1 cellular context compared by ENCODE assay signal in genomic region chr1:109263597-109264378, GRCh38.
TF ChIP-seq lines count a peak whose summit lies in the region.

No MANE protein-coding gene starts in this region.

TF ChIP-seq in HepG2, 621 proteins besides CTCF, POLR2A, EP300 and RAD21 (continued from another document and continues in another):
- TF ChIP-seq, protein P1, sequence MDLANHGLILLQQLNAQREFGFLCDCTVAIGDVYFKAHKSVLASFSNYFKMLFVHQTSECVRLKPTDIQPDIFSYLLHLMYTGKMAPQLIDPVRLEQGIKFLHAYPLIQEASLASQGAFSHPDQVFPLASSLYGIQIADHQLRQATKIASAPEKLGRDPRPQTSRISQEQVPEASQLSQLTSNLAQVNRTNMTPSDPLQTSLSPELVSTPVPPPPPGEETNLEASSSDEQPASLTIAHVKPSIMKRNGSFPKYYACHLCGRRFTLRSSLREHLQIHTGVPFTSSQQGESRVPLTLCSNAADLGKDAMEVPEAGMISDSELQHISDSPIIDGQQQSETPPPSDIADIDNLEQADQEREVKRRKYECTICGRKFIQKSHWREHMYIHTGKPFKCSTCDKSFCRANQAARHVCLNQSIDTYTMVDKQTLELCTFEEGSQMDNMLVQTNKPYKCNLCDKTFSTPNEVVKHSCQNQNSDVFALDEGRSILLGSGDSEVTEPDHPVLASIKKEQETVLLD (CRISPR knock-in tag; IDR thresholded peaks at IDR 0.05; ENCODE audit: low read depth) = no peak; the same call in 1 of the 2 replicates
- TF ChIP-seq ZNF432 (CRISPR knock-in tag; IDR thresholded peaks at IDR 0.05; ENCODE audit: borderline replicate concordance) (no peak), DRAP1 (CRISPR knock-in tag; IDR thresholded peaks at IDR 0.05) (peak; percentile 65; the same call in 1 of the 2 replicates), ATRX (CRISPR knock-in tag; IDR thresholded peaks at IDR 0.05; ENCODE audit: borderline replicate concordance) (no peak), MXD4 (CRISPR knock-in tag; IDR thresholded peaks at IDR 0.05) (peak; percentile 53; the same call in 1 of the 2 replicates), NR0B2 (CRISPR knock-in tag; IDR thresholded peaks at IDR 0.05) (no peak), ZNF33A (CRISPR knock-in tag; IDR thresholded peaks at IDR 0.05; ENCODE audit: borderline replicate concordance) (no peak), ZNF556 (CRISPR knock-in tag; IDR thresholded peaks at IDR 0.05; ENCODE audit: borderline replicate concordance) (peak; percentile 94), GABPB1 (CRISPR knock-in tag; IDR thresholded peaks at IDR 0.05) (peak; percentile 75), EED (CRISPR knock-in tag; IDR thresholded peaks at IDR 0.05) (no peak), ARID4A (CRISPR knock-in tag; IDR thresholded peaks at IDR 0.05; ENCODE audit: borderline replicate concordance) (peak; percentile 69; the same call in 1 of the 2 replicates), ZNF816 (CRISPR knock-in tag; IDR thresholded peaks at IDR 0.05; ENCODE audit: borderline replicate concordance) (no peak), ARNT (IDR thresholded peaks at IDR 0.05) (no peak), ZNF7 (CRISPR knock-in tag; IDR thresholded peaks at IDR 0.05) (no peak), ZNF207 (IDR thresholded peaks at IDR 0.05; ENCODE audit: borderline replicate concordance) (no peak), SMAD1 (CRISPR knock-in tag; IDR thresholded peaks at IDR 0.05; ENCODE audit: borderline replicate concordance, low read depth) (no peak; the same call in 1 of the 2 replicates), ZNF20 (CRISPR knock-in tag; IDR thresholded peaks at IDR 0.05) (no peak), ZNF839 (CRISPR knock-in tag; IDR thresholded peaks at IDR 0.05; ENCODE audit: borderline replicate concordance) (no peak), NR2C2 (CRISPR knock-in tag; IDR thresholded peaks at IDR 0.05; ENCODE audit: borderline replicate concordance) (peak; percentile 59; the same call in 1 of the 2 replicates), ZMYM2 (CRISPR knock-in tag; IDR thresholded peaks at IDR 0.05) (no peak), ZNF30 (CRISPR knock-in tag; IDR thresholded peaks at IDR 0.05) (no peak), ARNT2 (CRISPR knock-in tag; IDR thresholded peaks at IDR 0.05; ENCODE audit: low read depth) (peak; percentile 90), SMC3 (IDR thresholded peaks at IDR 0.05; ENCODE audit: low read length) (peak; percentile 88), ZNF615 (CRISPR knock-in tag; IDR thresholded peaks at IDR 0.05; ENCODE audit: borderline replicate concordance) (no peak; the same call in 1 of the 2 replicates), MTA3 (CRISPR knock-in tag; IDR thresholded peaks at IDR 0.05) (no peak), ZKSCAN5 (CRISPR knock-in tag; IDR thresholded peaks at IDR 0.05) (no peak), SNAPC2 (CRISPR knock-in tag; IDR thresholded peaks at IDR 0.05) (no peak), PATZ1 (CRISPR knock-in tag; IDR thresholded peaks at IDR 0.05) (peak; percentile 71), ZNF296 (CRISPR knock-in tag; conservative IDR thresholded peaks at IDR 0.05) (peak; percentile 100), HOXA7 (CRISPR knock-in tag; IDR thresholded peaks at IDR 0.05) (no peak)
- TF ChIP-seq, protein P2, sequence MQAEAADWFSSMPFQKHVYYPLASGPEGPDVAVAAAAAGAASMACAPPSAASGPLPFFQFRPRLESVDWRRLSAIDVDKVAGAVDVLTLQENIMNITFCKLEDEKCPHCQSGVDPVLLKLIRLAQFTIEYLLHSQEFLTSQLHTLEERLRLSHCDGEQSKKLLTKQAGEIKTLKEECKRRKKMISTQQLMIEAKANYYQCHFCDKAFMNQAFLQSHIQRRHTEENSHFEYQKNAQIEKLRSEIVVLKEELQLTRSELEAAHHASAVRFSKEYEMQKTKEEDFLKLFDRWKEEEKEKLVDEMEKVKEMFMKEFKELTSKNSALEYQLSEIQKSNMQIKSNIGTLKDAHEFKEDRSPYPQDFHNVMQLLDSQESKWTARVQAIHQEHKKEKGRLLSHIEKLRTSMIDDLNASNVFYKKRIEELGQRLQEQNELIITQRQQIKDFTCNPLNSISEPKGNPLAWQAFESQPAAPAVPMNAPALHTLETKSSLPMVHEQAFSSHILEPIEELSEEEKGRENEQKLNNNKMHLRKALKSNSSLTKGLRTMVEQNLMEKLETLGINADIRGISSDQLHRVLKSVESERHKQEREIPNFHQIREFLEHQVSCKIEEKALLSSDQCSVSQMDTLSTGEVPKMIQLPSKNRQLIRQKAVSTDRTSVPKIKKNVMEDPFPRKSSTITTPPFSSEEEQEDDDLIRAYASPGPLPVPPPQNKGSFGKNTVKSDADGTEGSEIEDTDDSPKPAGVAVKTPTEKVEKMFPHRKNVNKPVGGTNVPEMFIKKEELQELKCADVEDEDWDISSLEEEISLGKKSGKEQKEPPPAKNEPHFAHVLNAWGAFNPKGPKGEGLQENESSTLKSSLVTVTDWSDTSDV (CRISPR knock-in tag; IDR thresholded peaks at IDR 0.05) = 0 out of 2 replicates have a peak, but pooled peaks have one; percentile 78
- TF ChIP-seq, protein P3, sequence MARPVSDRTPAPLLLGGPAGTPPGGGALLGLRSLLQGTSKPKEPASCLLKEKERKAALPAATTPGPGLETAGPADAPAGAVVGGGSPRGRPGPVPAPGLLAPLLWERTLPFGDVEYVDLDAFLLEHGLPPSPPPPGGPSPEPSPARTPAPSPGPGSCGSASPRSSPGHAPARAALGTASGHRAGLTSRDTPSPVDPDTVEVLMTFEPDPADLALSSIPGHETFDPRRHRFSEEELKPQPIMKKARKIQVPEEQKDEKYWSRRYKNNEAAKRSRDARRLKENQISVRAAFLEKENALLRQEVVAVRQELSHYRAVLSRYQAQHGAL (CRISPR knock-in tag; IDR thresholded peaks at IDR 0.05; ENCODE audit: not compliant biosample characterization) = no peak
- TF ChIP-seq, protein P4, sequence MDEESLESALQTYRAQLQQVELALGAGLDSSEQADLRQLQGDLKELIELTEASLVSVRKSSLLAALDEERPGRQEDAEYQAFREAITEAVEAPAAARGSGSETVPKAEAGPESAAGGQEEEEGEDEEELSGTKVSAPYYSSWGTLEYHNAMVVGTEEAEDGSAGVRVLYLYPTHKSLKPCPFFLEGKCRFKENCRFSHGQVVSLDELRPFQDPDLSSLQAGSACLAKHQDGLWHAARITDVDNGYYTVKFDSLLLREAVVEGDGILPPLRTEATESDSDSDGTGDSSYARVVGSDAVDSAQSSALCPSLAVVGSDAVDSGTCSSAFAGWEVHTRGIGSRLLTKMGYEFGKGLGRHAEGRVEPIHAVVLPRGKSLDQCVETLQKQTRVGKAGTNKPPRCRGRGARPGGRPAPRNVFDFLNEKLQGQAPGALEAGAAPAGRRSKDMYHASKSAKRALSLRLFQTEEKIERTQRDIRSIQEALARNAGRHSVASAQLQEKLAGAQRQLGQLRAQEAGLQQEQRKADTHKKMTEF (CRISPR knock-in tag; IDR thresholded peaks at IDR 0.05) = peak; percentile 91
- TF ChIP-seq, protein P5, sequence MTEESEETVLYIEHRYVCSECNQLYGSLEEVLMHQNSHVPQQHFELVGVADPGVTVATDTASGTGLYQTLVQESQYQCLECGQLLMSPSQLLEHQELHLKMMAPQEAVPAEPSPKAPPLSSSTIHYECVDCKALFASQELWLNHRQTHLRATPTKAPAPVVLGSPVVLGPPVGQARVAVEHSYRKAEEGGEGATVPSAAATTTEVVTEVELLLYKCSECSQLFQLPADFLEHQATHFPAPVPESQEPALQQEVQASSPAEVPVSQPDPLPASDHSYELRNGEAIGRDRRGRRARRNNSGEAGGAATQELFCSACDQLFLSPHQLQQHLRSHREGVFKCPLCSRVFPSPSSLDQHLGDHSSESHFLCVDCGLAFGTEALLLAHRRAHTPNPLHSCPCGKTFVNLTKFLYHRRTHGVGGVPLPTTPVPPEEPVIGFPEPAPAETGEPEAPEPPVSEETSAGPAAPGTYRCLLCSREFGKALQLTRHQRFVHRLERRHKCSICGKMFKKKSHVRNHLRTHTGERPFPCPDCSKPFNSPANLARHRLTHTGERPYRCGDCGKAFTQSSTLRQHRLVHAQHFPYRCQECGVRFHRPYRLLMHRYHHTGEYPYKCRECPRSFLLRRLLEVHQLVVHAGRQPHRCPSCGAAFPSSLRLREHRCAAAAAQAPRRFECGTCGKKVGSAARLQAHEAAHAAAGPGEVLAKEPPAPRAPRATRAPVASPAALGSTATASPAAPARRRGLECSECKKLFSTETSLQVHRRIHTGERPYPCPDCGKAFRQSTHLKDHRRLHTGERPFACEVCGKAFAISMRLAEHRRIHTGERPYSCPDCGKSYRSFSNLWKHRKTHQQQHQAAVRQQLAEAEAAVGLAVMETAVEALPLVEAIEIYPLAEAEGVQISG (CRISPR knock-in tag; IDR thresholded peaks at IDR 0.05) = peak; percentile 87
